22 cellular contexts compared by ENCODE assay signal in genomic region chr4:119690871-119691270, GRCh38.
DNase-seq lines count a peak whose midpoint lies in the region; ATAC-seq and TF ChIP-seq lines count a peak whose summit lies in the region.
"Had no signal": no experiment of that assay in that cellular context is flagged by ENCODE, and none has a peak within 500 bp of the region (broad histone marks: within the 10 kb centered on the region; RNA-seq: fewer than 3 reads in every experiment).

No MANE protein-coding gene starts in this region.

- H4K91ac ChIP-seq in trophoblast cell (ENCODE audit: low read depth, low read length) = no peak overlapping the region

- H2AK5ac ChIP-seq in trophoblast cell (ENCODE audit: low read length) = no peak overlapping the region

- H3K18ac ChIP-seq in trophoblast cell (ENCODE audit: low read length) = no peak overlapping the region

- H2BK5ac ChIP-seq in trophoblast cell (ENCODE audit: low read depth, low read length, poor library complexity) = no peak overlapping the region

- H2BK12ac ChIP-seq in trophoblast cell (ENCODE audit: low read length) = no peak overlapping the region

- H3K9me3 ChIP-seq in trophoblast cell (ENCODE audit: insufficient read depth, low read depth, low read length) = peaks cover 4% of the 10 kb centered on the region
- H3K9me3 ChIP-seq: heart right ventricle, lower lobe of right lung, thoracic aorta had no signal

- H3K23ac ChIP-seq in trophoblast cell (ENCODE audit: low read length) = no peak overlapping the region

- no peak overlapping the region for H4K12ac ChIP-seq in trophoblast cell (ENCODE audit: low read depth, low read length)

- no peak overlapping the region for H2BK120ac ChIP-seq in trophoblast cell (ENCODE audit: insufficient read depth, low read length, poor library complexity)

- DNase-seq in NCI-H510A (lab: John Stamatoyannopoulos, UW) = peak; percentile 1
- DNase-seq in NCI-H510A treated with DMSO at 0.1 percent for 48 hours (lab: John Stamatoyannopoulos, UW) = no peak
- peak; percentile 11 for DNase-seq in NB4 (ENCODE audit: low read depth)
- DNase-seq in epithelial cell of esophagus (ENCODE audit: low read depth) = peak; percentile 77
- peak; percentile 51 to 82 for DNase-seq in trophoblast cell
- DNase-seq in iPS-NIHi11 (ENCODE audit: low spot score) = no peak
- DNase-seq in NCI-H2081 (lab: John Stamatoyannopoulos, UW) = no peak
- DNase-seq: activated CD4-positive, alpha-beta T cell treated with anti-CD3 and anti-CD28 coated beads for 36 hours; activated naive CD4-positive, alpha-beta T cell treated with anti-CD3 and anti-CD28 coated beads, Interleukin-2, amount 50 U/mL, for 16 hours; activated T-cell treated with anti-CD3 and anti-CD28 coated beads, Interleukin-2, amount 50 U/mL, for 4 hours; aorta; GM23248; heart right ventricle; lower lobe of right lung; NCI-H1436; NCI-H2171 treated with DMSO at 0.1 percent for 48 hours; OCI-M1; small intestine; stimulated activated naive B cell treated with anti-CD40 and anti-IgM and Interleukin-4, amounts not matched to agents 10 μg/mL and 1 μg/mL and 100 μg/mL, for 72 hours; T-helper 17 cell had no signal

- no peaks in the 10 kb centered on the region for H3K79me1 ChIP-seq in trophoblast cell (ENCODE audit: low read length)

- no peak overlapping the region for H3K4me2 ChIP-seq in trophoblast cell (ENCODE audit: low read length)

- H3K4ac ChIP-seq in trophoblast cell (ENCODE audit: low read depth, low read length) = no peak overlapping the region

- ATAC-seq in HG02938 (IDR thresholded peaks at IDR 0.05; ENCODE audit: unreplicated experiment) = no peak
- ATAC-seq: activated CD4-positive, alpha-beta T cell treated with anti-CD3 and anti-CD28 coated beads for 36 hours; activated T-cell treated with anti-CD3 and anti-CD28 coated beads, Interleukin-2, amount 50 U/mL, for 4 hours; heart right ventricle; lower lobe of right lung; stimulated activated naive B cell treated with anti-CD40 and anti-IgM and Interleukin-4, amounts not matched to agents 10 μg/mL and 1 μg/mL and 100 μg/mL, for 72 hours; T-helper 17 cell had no signal

- H3K36me3 ChIP-seq in trophoblast cell (ENCODE audit: control insufficient read depth in 1 of 2, insufficient read depth in 2 of 2, low read length in 2 of 2) = no peaks in the 10 kb centered on the region
- H3K36me3 ChIP-seq: heart right ventricle, lower lobe of right lung, thoracic aorta had no signal

- TF ChIP-seq CTCF in NB4 (IDR thresholded peaks at IDR 0.05; ENCODE audit: low read depth, low read length) (no peak), epithelial cell of esophagus (IDR thresholded peaks at IDR 0.05; ENCODE audit: insufficient read depth, low read depth, low read length, missing control alignments) (no peak)

- H2AFZ ChIP-seq in trophoblast cell (ENCODE audit: insufficient read depth, low read length, poor library complexity) = no peak overlapping the region
- H2AFZ ChIP-seq: GM23248 had no signal

- no peak overlapping the region for H3K4me3 ChIP-seq in NB4 (ENCODE audit: low read depth, low read length)
- H3K4me3 ChIP-seq in epithelial cell of esophagus (ENCODE audit: low read length) = no peak overlapping the region
- no peak overlapping the region for H3K4me3 ChIP-seq in trophoblast cell (ENCODE audit: low read depth, low read length)
- H3K4me3 ChIP-seq: GM23248, heart right ventricle, lower lobe of right lung, thoracic aorta had no signal

- no peak overlapping the region for H3K14ac ChIP-seq in trophoblast cell (ENCODE audit: low read length)

- TF ChIP-seq POLR2A in NB4 (IDR thresholded peaks at IDR 0.05; ENCODE audit: extremely low read depth, insufficient read length) = no peak

- no peaks in the 10 kb centered on the region for H3K79me2 ChIP-seq in trophoblast cell (ENCODE audit: control insufficient read depth, insufficient read depth, low read length, poor library complexity)

- H3K4me1 ChIP-seq in trophoblast cell (ENCODE audit: control insufficient read depth in 1 of 2, insufficient read depth in 2 of 2, low read length in 2 of 2) = no peaks in the 10 kb centered on the region
- H3K4me1 ChIP-seq: lower lobe of right lung had no signal

- no peak overlapping the region for H4K8ac ChIP-seq in trophoblast cell (ENCODE audit: low read depth, low read length)

- no peak overlapping the region for H3K27ac ChIP-seq in trophoblast cell (ENCODE audit: low read depth, low read length)
- H3K27ac ChIP-seq: GM23248, lower lobe of right lung had no signal

- WGBS in trophoblast cell (ENCODE audit: extremely low coverage, insufficient coverage, insufficient read length) = no CpG with 5 or more reads among the region's 1 CpG

- H3K27me3 ChIP-seq in trophoblast cell (ENCODE audit: insufficient read depth, low read length) = no peaks in the 10 kb centered on the region
- H3K27me3 ChIP-seq: heart right ventricle had no signal

- H3K9ac ChIP-seq in trophoblast cell (ENCODE audit: low read length) = no peak overlapping the region
- H3K9ac ChIP-seq: GM23248 had no signal

Comparison
In these comparisons a context has a peak if more than half of its experiments do, and no peak if none do; other contexts are left out.
1. DNase-seq: peak in NCI-H510A (single experiment), NB4 (single experiment), epithelial cell of esophagus (single experiment) and trophoblast cell (2 of 2); none in NCI-H510A treated with DMSO at 0.1 percent for 48 hours (single experiment), iPS-NIHi11 (single experiment) and NCI-H2081 (0 of 2).